Comparison of ENCODE assay signal across 8 cellular contexts in the genomic region with DNA sequence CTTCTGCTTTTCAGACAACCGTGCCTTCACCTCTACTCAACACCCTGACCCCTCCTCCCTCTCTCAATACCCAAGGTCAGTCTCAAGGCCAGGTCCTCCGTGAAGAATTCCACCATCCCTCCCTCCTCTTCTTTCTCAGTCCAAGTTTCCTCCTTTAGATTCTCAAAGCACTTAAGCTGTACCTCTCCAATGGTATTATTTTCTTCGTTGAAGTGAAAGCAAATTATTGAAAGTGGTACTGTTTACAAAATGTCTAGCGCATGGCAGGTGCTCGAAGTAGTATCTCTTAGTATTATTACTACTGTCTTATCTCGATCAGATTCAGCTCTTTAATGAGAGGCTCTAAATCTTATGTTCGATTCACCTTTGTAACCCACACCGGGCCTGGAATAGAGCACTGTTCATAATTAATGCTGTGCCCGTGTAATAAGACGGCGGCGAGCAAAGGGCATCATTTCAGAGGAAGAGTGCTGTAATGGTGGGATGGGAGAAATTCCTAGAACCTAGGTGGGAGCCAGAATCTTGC. TPM values are rescaled to one million over a fixed set of nuclear protein-coding genes. Genes with fewer than 3 reads are reported as not detected.
DNase-seq lines count a peak whose midpoint lies in the region.

No MANE protein-coding gene starts in this region.

- peak overlapping the region; percentile 28 for H3K27ac ChIP-seq in temporal lobe (ENCODE audit: low read depth, low read length)

- peaks cover 4% of the 10 kb centered on the region for H3K9me3 Mint-ChIP-seq in activated CD4-positive, alpha-beta T cell treated with anti-CD3 and anti-CD28 coated beads, Interleukin-2, amount 10 ng/mL, durations not matched to agents 24 days and 14 days
- no peaks in the 10 kb centered on the region for H3K9me3 Mint-ChIP-seq in activated T-helper 1 cell treated with anti-CD3 and anti-CD28 coated beads, Interleukin-12 subunit alpha, Interleukin-12 subunit beta, Interleukin-2, Interleukin-4 antibody, amounts not matched to agents 30 ng/mL and 10 ng/mL and 1 ng/mL, durations not matched to agents 14 hours and 24 hours and 36 hours
- no peaks in the 10 kb centered on the region for H3K9me3 Mint-ChIP-seq in immature natural killer cell

- H3K36me3 Mint-ChIP-seq in activated CD4-positive, alpha-beta T cell treated with anti-CD3 and anti-CD28 coated beads, Interleukin-2, amount 10 ng/mL, durations not matched to agents 24 days and 14 days (ENCODE audit: low read depth) = peaks cover 10% of the 10 kb centered on the region
- peaks cover 3% of the 10 kb centered on the region for H3K36me3 Mint-ChIP-seq in activated T-helper 1 cell treated with anti-CD3 and anti-CD28 coated beads, Interleukin-12 subunit alpha, Interleukin-12 subunit beta, Interleukin-2, Interleukin-4 antibody, amounts not matched to agents 30 ng/mL and 10 ng/mL and 1 ng/mL, durations not matched to agents 14 hours and 24 hours and 36 hours (ENCODE audit: low read depth)
- H3K36me3 Mint-ChIP-seq in immature natural killer cell = no peaks in the 10 kb centered on the region

- H3K4me3 Mint-ChIP-seq in activated CD4-positive, alpha-beta T cell treated with anti-CD3 and anti-CD28 coated beads, Interleukin-2, amount 10 ng/mL, durations not matched to agents 24 days and 14 days = peak overlapping the region; percentile 90
- peak overlapping the region; percentile 88 for H3K4me3 Mint-ChIP-seq in activated T-helper 1 cell treated with anti-CD3 and anti-CD28 coated beads, Interleukin-12 subunit alpha, Interleukin-12 subunit beta, Interleukin-2, Interleukin-4 antibody, amounts not matched to agents 30 ng/mL and 10 ng/mL and 1 ng/mL, durations not matched to agents 14 hours and 24 hours and 36 hours
- peak overlapping the region; percentile 90 to 93 (median 92) for H3K4me3 Mint-ChIP-seq in immature natural killer cell

- H3K27me3 Mint-ChIP-seq in activated CD4-positive, alpha-beta T cell treated with anti-CD3 and anti-CD28 coated beads, Interleukin-2, amount 10 ng/mL, durations not matched to agents 24 days and 14 days = peaks cover 13% of the 10 kb centered on the region
- H3K27me3 Mint-ChIP-seq in activated T-helper 1 cell treated with anti-CD3 and anti-CD28 coated beads, Interleukin-12 subunit alpha, Interleukin-12 subunit beta, Interleukin-2, Interleukin-4 antibody, amounts not matched to agents 30 ng/mL and 10 ng/mL and 1 ng/mL, durations not matched to agents 14 hours and 24 hours and 36 hours (ENCODE audit: insufficient read depth) = peaks cover 2% of the 10 kb centered on the region
- peaks cover 0 to 8% (median 0%) of the 10 kb centered on the region in 3 donors for H3K27me3 Mint-ChIP-seq in immature natural killer cell (ENCODE audit: low read depth in 3 of 3)

- intact Hi-C loops in activated CD4-positive, alpha-beta T cell treated with anti-CD3 and anti-CD28 coated beads, Interleukin-2, amount 10 ng/mL, durations not matched to agents 24 days and 14 days (cut with micrococcal nuclease) = loop anchor here (1.0 to 10.0 kb wide), 4 partner anchors 26 to 777 kb away; partner anchors contain the start of genes CTNNBL1, RPRD1B, SNHG17 and TTI1
- intact Hi-C loops in activated T-helper 1 cell treated with anti-CD3 and anti-CD28 coated beads, Interleukin-12 subunit alpha, Interleukin-12 subunit beta, Interleukin-2, Interleukin-4 antibody, amounts not matched to agents 30 ng/mL and 10 ng/mL and 1 ng/mL, durations not matched to agents 14 hours and 24 hours and 36 hours (cut with micrococcal nuclease) = loop anchor here (1.0 kb wide), 3 partner anchors 26 to 439 kb away; partner anchors contain the start of genes RPRD1B, SNHG17 and TTI1

- peaks cover 30% of the 10 kb centered on the region for H3K4me1 Mint-ChIP-seq in activated CD4-positive, alpha-beta T cell treated with anti-CD3 and anti-CD28 coated beads, Interleukin-2, amount 10 ng/mL, durations not matched to agents 24 days and 14 days
- H3K4me1 Mint-ChIP-seq in activated T-helper 1 cell treated with anti-CD3 and anti-CD28 coated beads, Interleukin-12 subunit alpha, Interleukin-12 subunit beta, Interleukin-2, Interleukin-4 antibody, amounts not matched to agents 30 ng/mL and 10 ng/mL and 1 ng/mL, durations not matched to agents 14 hours and 24 hours and 36 hours (ENCODE audit: low read depth) = peaks cover 34% of the 10 kb centered on the region
- H3K4me1 Mint-ChIP-seq in immature natural killer cell = peaks cover 46 to 51% of the 10 kb centered on the region in 2 donors

- no peak for DNase-seq in activated CD4-positive, alpha-beta T cell treated with anti-CD3 and anti-CD28 coated beads, Interleukin-2, amount 10 ng/mL, durations not matched to agents 24 days and 14 days
- no peak for DNase-seq in activated CD4-positive, alpha-beta T cell treated with anti-CD3 and anti-CD28 coated beads, Interleukin-2, amount 50 U/mL, for 1 hour
- DNase-seq in activated T-helper 1 cell treated with anti-CD3 and anti-CD28 coated beads, Interleukin-12 subunit alpha, Interleukin-12 subunit beta, Interleukin-2, Interleukin-4 antibody, amounts not matched to agents 30 ng/mL and 10 ng/mL and 1 ng/mL, durations not matched to agents 14 hours and 24 hours and 36 hours (ENCODE audit: low spot score) = no peak
- DNase-seq in immature natural killer cell = no peak
- DNase-seq in anterior cingulate cortex (lab: John Stamatoyannopoulos, UW) = no peak
- no peak for DNase-seq in SKM-1 (lab: John Stamatoyannopoulos, UW; ENCODE audit: unreplicated experiment)
- no peak for DNase-seq in amygdala (lab: John Stamatoyannopoulos, UW)

- peak overlapping the region; percentile 91 for H3K27ac Mint-ChIP-seq in activated CD4-positive, alpha-beta T cell treated with anti-CD3 and anti-CD28 coated beads, Interleukin-2, amount 10 ng/mL, durations not matched to agents 24 days and 14 days
- peak overlapping the region; percentile 77 for H3K27ac Mint-ChIP-seq in activated T-helper 1 cell treated with anti-CD3 and anti-CD28 coated beads, Interleukin-12 subunit alpha, Interleukin-12 subunit beta, Interleukin-2, Interleukin-4 antibody, amounts not matched to agents 30 ng/mL and 10 ng/mL and 1 ng/mL, durations not matched to agents 14 hours and 24 hours and 36 hours
- peak overlapping the region; percentile 85 to 96 (median 90) for H3K27ac Mint-ChIP-seq in immature natural killer cell

RNA-seq across cellular contexts. Expression of gene RALGAPB, which starts 0.6 kb away (rescaled TPM):
- 28.3 and 29.8 TPM in 2 replicates for total RNA-seq in activated CD4-positive, alpha-beta T cell treated with anti-CD3 and anti-CD28 coated beads, Interleukin-2, amount 10 ng/mL, durations not matched to agents 24 days and 14 days
- total RNA-seq in activated T-helper 1 cell treated with anti-CD3 and anti-CD28 coated beads, Interleukin-12 subunit alpha, Interleukin-12 subunit beta, Interleukin-2, Interleukin-4 antibody, amounts not matched to agents 30 ng/mL and 10 ng/mL and 1 ng/mL, durations not matched to agents 14 hours and 24 hours and 36 hours = 31.0 and 32.4 TPM in 2 replicates
- 10 to 100 TPM in 2 of 3 donors, 1 to 10 TPM in 1; 7.5 to 16.7 (median 14.7) TPM for polyA plus RNA-seq in immature natural killer cell
- total RNA-seq in temporal lobe = 43.5 TPM

RNA-seq across cellular contexts. Expression of gene SNHG17, which starts 36.9 kb away (rescaled TPM):
- total RNA-seq in activated CD4-positive, alpha-beta T cell treated with anti-CD3 and anti-CD28 coated beads, Interleukin-2, amount 10 ng/mL, durations not matched to agents 24 days and 14 days = 99.8 and 111 TPM in 2 replicates
- 89.8 and 104 TPM in 2 replicates for total RNA-seq in activated T-helper 1 cell treated with anti-CD3 and anti-CD28 coated beads, Interleukin-12 subunit alpha, Interleukin-12 subunit beta, Interleukin-2, Interleukin-4 antibody, amounts not matched to agents 30 ng/mL and 10 ng/mL and 1 ng/mL, durations not matched to agents 14 hours and 24 hours and 36 hours
- 10 to 100 TPM; 42.8 to 86.0 (median 44.9) TPM for polyA plus RNA-seq in immature natural killer cell
- total RNA-seq in temporal lobe = 5.7 TPM

Comparison
In these comparisons a context has a peak if more than half of its experiments do, and no peak if none do; other contexts are left out.
1. RNA of gene SNHG17, which starts 36.9 kb away (total RNA-seq): 99.8 to 111 TPM in activated CD4-positive, alpha-beta T cell treated with anti-CD3 and anti-CD28 coated beads, Interleukin-2, amount 10 ng/mL, durations not matched to agents 24 days and 14 days and 89.8 to 104 TPM in activated T-helper 1 cell treated with anti-CD3 and anti-CD28 coated beads, Interleukin-12 subunit alpha, Interleukin-12 subunit beta, Interleukin-2, Interleukin-4 antibody, amounts not matched to agents 30 ng/mL and 10 ng/mL and 1 ng/mL, durations not matched to agents 14 hours and 24 hours and 36 hours; 5.7 TPM in temporal lobe (single experiment); every median in the first group is over 10 times any median in the second.
2. Peak in every context shown above with its lines, with median percentiles within 50 percentile points of each other: H3K27ac Mint-ChIP-seq and H3K4me3 Mint-ChIP-seq.